1 cellular context compared by ENCODE assay signal in the genomic region with DNA sequence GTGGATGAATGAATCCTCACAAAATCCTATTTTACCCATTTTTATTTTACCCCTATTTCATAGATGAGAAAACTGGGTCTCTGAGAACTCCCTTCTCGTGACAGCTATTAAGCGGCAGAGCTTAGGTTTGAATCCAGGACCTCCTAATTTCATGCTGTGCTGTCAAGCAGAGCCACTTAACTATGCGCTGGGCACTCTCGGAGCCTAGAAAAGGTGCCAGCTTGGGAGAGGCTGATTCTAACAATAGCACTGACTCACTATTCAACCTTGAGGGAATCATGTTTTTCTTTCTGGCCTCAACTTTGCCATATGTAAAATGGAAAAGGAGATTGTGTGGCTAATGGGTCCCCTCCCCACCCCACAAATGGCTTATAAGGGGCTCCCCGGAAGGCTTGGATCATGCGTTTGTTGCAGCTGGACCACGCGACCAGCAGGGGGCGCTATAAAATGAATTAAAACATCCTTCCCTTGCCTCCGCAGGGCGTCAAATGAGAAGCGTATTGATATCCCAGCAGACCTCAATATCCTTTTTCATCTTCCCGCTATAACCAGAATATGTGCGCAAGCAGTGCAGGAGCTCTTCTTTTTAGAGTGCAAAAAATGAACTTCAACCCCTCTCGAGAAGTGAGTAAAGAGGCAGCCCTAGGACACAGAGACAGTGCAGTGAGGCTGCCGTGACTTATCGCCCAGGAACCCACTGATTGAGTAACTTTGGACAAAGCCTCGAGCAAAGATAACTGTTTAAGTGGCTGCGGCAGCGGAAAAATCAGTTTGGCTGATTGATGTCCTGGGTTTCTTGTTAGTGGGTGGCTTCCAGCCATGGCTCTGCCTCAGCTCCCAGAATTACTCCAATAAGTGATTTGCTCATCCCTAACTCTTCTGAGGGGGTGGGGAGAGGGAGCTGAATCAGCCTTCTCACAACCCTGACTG.
TF ChIP-seq lines count a peak whose summit lies in the region.

No MANE protein-coding gene starts in this region.

TF ChIP-seq in GM23338, 12 proteins besides CTCF, POLR2A, EP300 and RAD21 (continued from another document):
- no peak for TF ChIP-seq ZNF462 (CRISPR knock-in tag; IDR thresholded peaks at IDR 0.05)
- no peak for TF ChIP-seq EZH2phosphoT487 (IDR thresholded peaks at IDR 0.05; ENCODE audit: unreplicated experiment)
- no peak for TF ChIP-seq ETS1 (IDR thresholded peaks at IDR 0.05)
- TF ChIP-seq ZNF114 (CRISPR knock-in tag; IDR thresholded peaks at IDR 0.05) = no peak
- TF ChIP-seq ZNF331 (CRISPR knock-in tag; IDR thresholded peaks at IDR 0.05; ENCODE audit: low read depth) = no peak
- no peak for TF ChIP-seq CREB1 (CRISPR knock-in tag; IDR thresholded peaks at IDR 0.05; ENCODE audit: low read depth)
- no peak for TF ChIP-seq NANOG (IDR thresholded peaks at IDR 0.05; ENCODE audit: borderline replicate concordance)
- no peak for TF ChIP-seq POLR2AphosphoS5 (IDR thresholded peaks at IDR 0.05; ENCODE audit: low read depth)
- TF ChIP-seq JUNB (IDR thresholded peaks at IDR 0.05; ENCODE audit: unreplicated experiment) = no peak
